ENCODE assay signal across 1 cellular context in genomic region chr12:9244894-9245293, GRCh38.
TF ChIP-seq lines count a peak whose summit lies in the region.

No MANE protein-coding gene starts in this region.

TF ChIP-seq in GM23338, 12 proteins besides CTCF, POLR2A, EP300 and RAD21 (continued from another document):
- TF ChIP-seq ZNF462 (CRISPR knock-in tag; IDR thresholded peaks at IDR 0.05) (no peak), POLR2AphosphoS5 (IDR thresholded peaks at IDR 0.05; ENCODE audit: low read depth) (no peak), EZH2phosphoT487 (IDR thresholded peaks at IDR 0.05; ENCODE audit: unreplicated experiment) (no peak), STAT1 (IDR thresholded peaks at IDR 0.05; ENCODE audit: unreplicated experiment) (no peak), EZH2 (IDR thresholded peaks at IDR 0.05; ENCODE audit: low read depth, unreplicated experiment) (no peak)
- TF ChIP-seq, protein P1, sequence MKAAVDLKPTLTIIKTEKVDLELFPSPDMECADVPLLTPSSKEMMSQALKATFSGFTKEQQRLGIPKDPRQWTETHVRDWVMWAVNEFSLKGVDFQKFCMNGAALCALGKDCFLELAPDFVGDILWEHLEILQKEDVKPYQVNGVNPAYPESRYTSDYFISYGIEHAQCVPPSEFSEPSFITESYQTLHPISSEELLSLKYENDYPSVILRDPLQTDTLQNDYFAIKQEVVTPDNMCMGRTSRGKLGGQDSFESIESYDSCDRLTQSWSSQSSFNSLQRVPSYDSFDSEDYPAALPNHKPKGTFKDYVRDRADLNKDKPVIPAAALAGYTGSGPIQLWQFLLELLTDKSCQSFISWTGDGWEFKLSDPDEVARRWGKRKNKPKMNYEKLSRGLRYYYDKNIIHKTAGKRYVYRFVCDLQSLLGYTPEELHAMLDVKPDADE (IDR thresholded peaks at IDR 0.05) = no peak
